In genomic region chr7:127504715-127505114, GRCh38 we compare ENCODE assay signal across 8 cellular contexts.
DNase-seq lines count a peak whose midpoint lies in the region; ATAC-seq and TF ChIP-seq lines count a peak whose summit lies in the region.

No MANE protein-coding gene starts in this region.

- no peak overlapping the region for H3K4me2 ChIP-seq in trophoblast cell (ENCODE audit: low read length)

- H3K18ac ChIP-seq in trophoblast cell (ENCODE audit: low read length), result no peak overlapping the region

- H2AK5ac ChIP-seq in trophoblast cell (ENCODE audit: low read length), result no peak overlapping the region

- no peaks in the 10 kb centered on the region for H3K79me2 ChIP-seq in trophoblast cell (ENCODE audit: control insufficient read depth, insufficient read depth, low read length, poor library complexity)

- peak; percentile 56 for TF ChIP-seq CTCF in cardiac muscle cell (IDR thresholded peaks at IDR 0.05; ENCODE audit: low read depth, low read length)
- TF ChIP-seq CTCF in Panc1 (IDR thresholded peaks at IDR 0.05), result peak; percentile 72

- no peak overlapping the region for H4K8ac ChIP-seq in trophoblast cell (ENCODE audit: low read depth, low read length)

- H2BK12ac ChIP-seq in trophoblast cell (ENCODE audit: low read length), result no peak overlapping the region

- POLR2A ChIA-PET in Panc1 (lab: Charles Lee), result no interaction called here

- no peaks in the 10 kb centered on the region for H3K79me1 ChIP-seq in trophoblast cell (ENCODE audit: low read length)

- peak; percentile 65; the same call in 1 of the 2 replicates for ATAC-seq in Panc1
- ATAC-seq in HG03469 (IDR thresholded peaks at IDR 0.05; ENCODE audit: unreplicated experiment), result no peak

- BruUV-seq in Panc1 (replicated peaks; lab: Mats Ljungman, UMichigan), result no TSS peak

- CTCF ChIA-PET in Panc1 (lab: Charles Lee), result interaction anchor here (1.0 kb wide), 1 partner anchor 10 kb away, joined by 3 read pairs; no protein-coding TSS in a partner anchor

- no peak overlapping the region for H2BK5ac ChIP-seq in trophoblast cell (ENCODE audit: low read depth, low read length, poor library complexity)

- H2AFZ ChIP-seq in trophoblast cell (ENCODE audit: insufficient read depth, low read length, poor library complexity), result no peak overlapping the region

- H3K14ac ChIP-seq in trophoblast cell (ENCODE audit: low read length), result no peak overlapping the region

- no peak overlapping the region for H3K4ac ChIP-seq in trophoblast cell (ENCODE audit: low read depth, low read length)

- H3K4me3 ChIP-seq in cardiac muscle cell (no peak overlapping the region), Panc1 (ENCODE audit: low read depth in 2 of 2, low read length in 2 of 2) (no peak overlapping the region), trophoblast cell (ENCODE audit: low read depth, low read length) (no peak overlapping the region)

- H4K12ac ChIP-seq in trophoblast cell (ENCODE audit: low read depth, low read length), result no peak overlapping the region

- intact Hi-C loops in cardiac septum (cut with DNase I) (no loop called here), Panc1 (cut with micrococcal nuclease; ENCODE audit: unreplicated experiment) (no loop called here)

- no peak overlapping the region for H4K91ac ChIP-seq in trophoblast cell (ENCODE audit: low read depth, low read length)

- H3K36me3 ChIP-seq in cardiac muscle cell, result no peaks in the 10 kb centered on the region
- H3K36me3 ChIP-seq in Panc1 (ENCODE audit: control insufficient read depth, insufficient read depth, low read length), result no peaks in the 10 kb centered on the region
- no peaks in the 10 kb centered on the region for H3K36me3 ChIP-seq in trophoblast cell (ENCODE audit: control insufficient read depth in 1 of 2, insufficient read depth in 2 of 2, low read length in 2 of 2)

- no CpG with 5 or more reads among the region's 4 CpGs for WGBS in trophoblast cell (ENCODE audit: extremely low coverage, insufficient coverage, insufficient read length)

- no peak overlapping the region for H2BK120ac ChIP-seq in trophoblast cell (ENCODE audit: insufficient read depth, low read length, poor library complexity)

- DNase-seq in cardiac muscle cell (ENCODE audit: low read depth in 1 of 2, low spot score in 1 of 2) (peak; percentile 23 to 44), cardiac septum (ENCODE audit: low spot score) (no peak), Panc1 (ENCODE audit: low read depth, low spot score) (no peak), dermis blood vessel endothelial cell (peak; percentile 35), trophoblast cell (peak; percentile 10 to 36), DMS153 (lab: John Stamatoyannopoulos, UW) (no peak), NCI-H2196 treated with DMSO at 0.1 percent for 48 hours (lab: John Stamatoyannopoulos, UW; ENCODE audit: unreplicated experiment) (no peak)

- H3K27ac ChIP-seq in cardiac muscle cell, result no peak overlapping the region
- H3K27ac ChIP-seq in Panc1 (ENCODE audit: low read length), result no peak overlapping the region
- no peak overlapping the region for H3K27ac ChIP-seq in trophoblast cell (ENCODE audit: low read depth, low read length)

- no peak overlapping the region for H3K9ac ChIP-seq in trophoblast cell (ENCODE audit: low read length)

- H3K27me3 ChIP-seq in cardiac muscle cell, result no peaks in the 10 kb centered on the region
- peaks cover 4% of the 10 kb centered on the region for H3K27me3 ChIP-seq in Panc1 (ENCODE audit: control insufficient read depth, insufficient read depth, low read length)
- no peaks in the 10 kb centered on the region for H3K27me3 ChIP-seq in trophoblast cell (ENCODE audit: insufficient read depth, low read length)

- no peak overlapping the region for H3K23ac ChIP-seq in trophoblast cell (ENCODE audit: low read length)

- H3K4me1 ChIP-seq in cardiac muscle cell (ENCODE audit: low read depth) (no peaks in the 10 kb centered on the region), Panc1 (ENCODE audit: control insufficient read depth, insufficient read depth, low read length) (no peaks in the 10 kb centered on the region), trophoblast cell (ENCODE audit: control insufficient read depth in 1 of 2, insufficient read depth in 2 of 2, low read length in 2 of 2) (no peaks in the 10 kb centered on the region)

- H3K9me3 ChIP-seq in cardiac muscle cell (ENCODE audit: low read depth) (no peaks in the 10 kb centered on the region), Panc1 (ENCODE audit: control insufficient read depth, insufficient read depth, low read depth, low read length) (no peaks in the 10 kb centered on the region), trophoblast cell (ENCODE audit: insufficient read depth, low read depth, low read length) (no peaks in the 10 kb centered on the region)

- in situ Hi-C loops in Panc1 (cut with HindIII; ENCODE audit: low pct_unique_long_range_greater_than_20kb, low sequenced_read_pairs), result no loop called here

Comparison
In these comparisons a context has a peak if more than half of its experiments do, and no peak if none do; other contexts are left out.
1. DNase-seq: peak in cardiac muscle cell (2 of 2), dermis blood vessel endothelial cell (single experiment) and trophoblast cell (2 of 2); none in cardiac septum (single experiment), Panc1 (single experiment), DMS153 (single experiment) and NCI-H2196 treated with DMSO at 0.1 percent for 48 hours (single experiment).